Comparison of ENCODE assay signal across 26 cellular contexts in the genomic region with DNA sequence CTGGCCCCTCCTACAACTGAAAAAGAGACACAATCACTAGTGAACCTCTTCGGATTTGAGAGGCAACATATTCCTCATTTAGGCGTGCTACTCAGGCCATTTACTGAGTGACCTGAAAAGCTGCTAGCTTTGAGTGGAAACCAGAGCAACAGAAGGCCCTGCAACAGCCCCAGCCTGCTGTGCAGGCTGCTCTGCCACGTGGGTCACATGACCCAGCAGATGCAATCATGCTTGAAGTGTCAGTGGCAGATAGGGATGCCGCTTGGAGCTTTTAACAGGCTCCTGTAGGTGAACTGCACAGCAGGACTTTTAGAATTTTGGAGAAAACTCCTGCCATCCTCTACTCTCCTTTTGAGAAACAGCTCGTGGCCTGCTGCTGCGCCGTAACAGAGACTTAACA.
DNase-seq lines count a peak whose midpoint lies in the region; ATAC-seq, FAIRE-seq and TF ChIP-seq lines count a peak whose summit lies in the region.
"Had no signal": no experiment of that assay in that cellular context is flagged by ENCODE, and none has a peak within 500 bp of the region (broad histone marks: within the 10 kb centered on the region; RNA-seq: fewer than 3 reads in every experiment).

No MANE protein-coding gene starts in this region.

- H3K27me3 ChIP-seq in tibial artery, result no peaks in the 10 kb centered on the region
- no peaks in the 10 kb centered on the region for H3K27me3 ChIP-seq in CD4-positive, alpha-beta memory T cell (ENCODE audit: insufficient read depth, low read length)
- H3K27me3 ChIP-seq: left lung, spleen had no signal

- intact Hi-C loops in tibial artery (cut with DNase I; ENCODE audit: low total_unique reads), result no loop called here
- intact Hi-C loops in CD4-positive, alpha-beta memory T cell (cut with micrococcal nuclease), result no loop called here

- no peak for TF ChIP-seq CTCF in tibial artery (IDR thresholded peaks at IDR 0.05)

- peak; percentile 46 for DNase-seq in DMS53 (lab: John Stamatoyannopoulos, UW)
- DNase-seq in G401 (ENCODE audit: low spot score), result peak; percentile 69
- peak; percentile 60 to 91 for DNase-seq in NCI-H524 (lab: John Stamatoyannopoulos, UW)
- DNase-seq in Kasumi-1 (lab: John Stamatoyannopoulos, UW), result no peak
- no peak for DNase-seq in tibial artery
- DNase-seq in CD4-positive, alpha-beta memory T cell, result no peak
- DNase-seq: activated CD4-positive, CD25-positive, alpha-beta regulatory T cell treated with anti-CD3 and anti-CD28 coated beads, Interleukin-2, amount 50 U/mL, for 72 hours; activated CD8-positive, alpha-beta memory T cell treated with anti-CD3 and anti-CD28 coated beads for 24 hours; activated naive CD4-positive, alpha-beta T cell treated with Interleukin-2 at 50 U/mL for 16 hours; activated T-cell treated with anti-CD3 and anti-CD28 coated beads, Interleukin-2, amount 50 U/mL, for 4 hours; amniotic stem cell; CD4-positive, alpha-beta T cell; left lung; NCI-H1048; spleen; stimulated activated CD4-positive, alpha-beta T cell treated with anti-CD3 and anti-CD28 coated beads, Interleukin-4, amount 100 ng/mL, for 4 hours; stimulated activated naive CD8-positive, alpha-beta T cell treated with anti-CD3 and anti-CD28 coated beads, Interleukin-15, amount 100 ng/mL, for 72 hours; T1000 had no signal

- no peaks in the 10 kb centered on the region for H3K4me1 Mint-ChIP-seq in CD4-positive, alpha-beta memory T cell
- H3K4me1 Mint-ChIP-seq: mesothelial cell of epicardium; stimulated activated naive CD8-positive, alpha-beta T cell treated with anti-CD3 and anti-CD28 coated beads, Interleukin-15, amount 100 ng/mL, for 72 hours had no signal

- POLR2A ChIA-PET in CD4-positive, alpha-beta memory T cell (lab: Charles Lee; ENCODE audit: partially characterized antibody), result no interaction called here

- H3K27ac ChIP-seq in tibial artery, result no peak overlapping the region
- H3K27ac ChIP-seq in CD4-positive, alpha-beta memory T cell (ENCODE audit: low read depth, low read length), result no peak overlapping the region
- H3K27ac ChIP-seq: left lung, RWPE1, spleen had no signal

- no peak overlapping the region for H3K4me3 Mint-ChIP-seq in CD4-positive, alpha-beta memory T cell
- H3K4me3 Mint-ChIP-seq: activated T-cell treated with anti-CD3 and anti-CD28 coated beads, Interleukin-2, amount 50 U/mL, for 4 hours; CD4-positive, alpha-beta T cell; dendritic cell treated with granulocyte-macrophage colony-stimulating factor and Interleukin-4, amounts not matched to agents 40 ng/mL and 50 ng/mL, for 4 days; mesothelial cell of epicardium; nephron; stimulated activated naive CD8-positive, alpha-beta T cell treated with anti-CD3 and anti-CD28 coated beads, Interleukin-15, amount 100 ng/mL, for 72 hours; type B pancreatic cell had no signal

- H3K9me3 Mint-ChIP-seq in CD4-positive, alpha-beta memory T cell, result peaks cover 0 to 3% (median 0%) of the 10 kb centered on the region in 8 donors
- H3K9me3 Mint-ChIP-seq: activated T-cell treated with anti-CD3 and anti-CD28 coated beads, Interleukin-2, amount 50 U/mL, for 4 hours; CD4-positive, alpha-beta T cell; dendritic cell treated with granulocyte-macrophage colony-stimulating factor and Interleukin-4, amounts not matched to agents 40 ng/mL and 50 ng/mL, for 4 days; mesothelial cell of epicardium; nephron; stimulated activated naive CD8-positive, alpha-beta T cell treated with anti-CD3 and anti-CD28 coated beads, Interleukin-15, amount 100 ng/mL, for 72 hours; type B pancreatic cell had no signal

- no peak overlapping the region for H3K4me3 ChIP-seq in tibial artery
- no peak overlapping the region for H3K4me3 ChIP-seq in CD4-positive, alpha-beta memory T cell (ENCODE audit: low read length in 2 of 2)
- H3K4me3 ChIP-seq: left lung, spleen had no signal

- CTCF ChIA-PET in CD4-positive, alpha-beta memory T cell (lab: Charles Lee; ENCODE audit: partially characterized antibody), result no interaction called here

- no peak overlapping the region for H3K27ac Mint-ChIP-seq in CD4-positive, alpha-beta memory T cell
- H3K27ac Mint-ChIP-seq: CD4-positive, alpha-beta T cell; dendritic cell treated with granulocyte-macrophage colony-stimulating factor and Interleukin-4, amounts not matched to agents 40 ng/mL and 50 ng/mL, for 4 days; mesothelial cell of epicardium; nephron; stimulated activated naive CD8-positive, alpha-beta T cell treated with anti-CD3 and anti-CD28 coated beads, Interleukin-15, amount 100 ng/mL, for 72 hours; type B pancreatic cell had no signal

- no peaks in the 10 kb centered on the region for H3K36me3 ChIP-seq in tibial artery
- H3K36me3 ChIP-seq in CD4-positive, alpha-beta memory T cell (ENCODE audit: insufficient read depth, low read length), result no peaks in the 10 kb centered on the region
- H3K36me3 ChIP-seq: left lung, spleen had no signal

- peaks cover 0 to 5% (median 0%) of the 10 kb centered on the region in 4 donors for H3K4me1 ChIP-seq in tibial artery
- H3K4me1 ChIP-seq in CD4-positive, alpha-beta memory T cell (ENCODE audit: insufficient read depth, low read length), result no peaks in the 10 kb centered on the region
- H3K4me1 ChIP-seq: left lung, spleen had no signal

- in situ Hi-C loops in G401 (cut with HindIII; ENCODE audit: low sequenced_read_pairs), result no loop called here

- no peaks in the 10 kb centered on the region for H3K9me3 ChIP-seq in tibial artery
- H3K9me3 ChIP-seq in CD4-positive, alpha-beta memory T cell (ENCODE audit: control insufficient read depth in 1 of 2, low read length in 2 of 2), result no peaks in the 10 kb centered on the region
- H3K9me3 ChIP-seq: left lung, spleen had no signal

- no peaks in the 10 kb centered on the region for H3K36me3 Mint-ChIP-seq in CD4-positive, alpha-beta memory T cell
- H3K36me3 Mint-ChIP-seq: mesothelial cell of epicardium, type B pancreatic cell had no signal

- no peak for ATAC-seq in GM21526 (IDR thresholded peaks at IDR 0.05; ENCODE audit: low FRiP score, unreplicated experiment)
- ATAC-seq: activated T-cell treated with anti-CD3 and anti-CD28 coated beads, Interleukin-2, amount 50 U/mL, for 4 hours; left lung; stimulated activated naive CD8-positive, alpha-beta T cell treated with anti-CD3 and anti-CD28 coated beads, Interleukin-15, amount 100 ng/mL, for 72 hours had no signal

- H3K27me3 Mint-ChIP-seq in CD4-positive, alpha-beta memory T cell, result no peaks in the 10 kb centered on the region
- H3K27me3 Mint-ChIP-seq: CD4-positive, alpha-beta T cell; dendritic cell treated with granulocyte-macrophage colony-stimulating factor and Interleukin-4, amounts not matched to agents 40 ng/mL and 50 ng/mL, for 4 days; stimulated activated naive CD8-positive, alpha-beta T cell treated with anti-CD3 and anti-CD28 coated beads, Interleukin-15, amount 100 ng/mL, for 72 hours had no signal

- peak; percentile 78 for FAIRE-seq in islet of Langerhans (lab: Jason Lieb, UNC)
- FAIRE-seq: bronchial epithelial cell had no signal

Comparison
In these comparisons a context has a peak if more than half of its experiments do, and no peak if none do; other contexts are left out.
1. DNase-seq: peak in DMS53 (single experiment), G401 (single experiment) and NCI-H524 (2 of 2); none in Kasumi-1 (0 of 2), tibial artery (0 of 2) and CD4-positive, alpha-beta memory T cell (0 of 5).